1 cellular context compared by ENCODE assay signal in the genomic region with DNA sequence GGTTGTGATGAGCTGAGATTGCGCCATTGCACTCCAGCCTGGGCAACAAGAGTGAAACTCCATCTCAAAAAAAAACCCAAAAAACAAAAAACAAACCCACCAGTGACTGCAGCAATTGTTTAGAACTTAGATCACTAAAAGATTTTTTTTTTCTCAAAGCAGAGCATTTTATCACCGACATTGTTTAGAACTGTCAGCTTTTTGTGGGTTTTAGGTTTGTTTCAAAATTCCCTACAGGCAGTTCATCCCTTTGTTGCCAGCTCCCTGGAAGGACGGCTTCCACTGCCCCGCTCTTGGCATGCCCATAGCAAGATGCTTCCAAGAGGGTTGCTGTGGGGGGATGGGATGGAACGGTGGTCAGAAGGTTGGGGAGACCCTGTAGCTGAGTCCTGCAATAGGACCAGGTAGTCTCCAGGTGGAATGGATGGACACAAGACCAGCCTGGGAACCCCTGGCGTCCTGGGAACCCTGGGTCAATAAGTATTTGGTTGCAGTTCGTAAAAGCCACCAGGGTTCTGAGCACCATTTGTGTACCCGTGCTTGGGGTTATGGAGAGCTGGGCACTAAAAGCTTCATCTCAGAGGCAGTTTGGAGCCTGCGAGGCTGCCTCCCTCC.
TF ChIP-seq lines count a peak whose summit lies in the region.

No MANE protein-coding gene starts in this region.

TF ChIP-seq in H1, 55 proteins besides CTCF, POLR2A, EP300 and RAD21:
- no peak for TF ChIP-seq GABPA (IDR thresholded peaks at IDR 0.05; ENCODE audit: borderline replicate concordance, insufficient read depth, low read length)
- TF ChIP-seq CBX8 (IDR thresholded peaks at IDR 0.05; ENCODE audit: borderline replicate concordance, low read depth, low read length) = no peak
- TF ChIP-seq POU5F1 (IDR thresholded peaks at IDR 0.05; ENCODE audit: low read depth, low read length) = no peak
- TF ChIP-seq HDAC6 (IDR thresholded peaks at IDR 0.05; ENCODE audit: low read depth, low read length) = no peak
- TF ChIP-seq, protein P1, sequence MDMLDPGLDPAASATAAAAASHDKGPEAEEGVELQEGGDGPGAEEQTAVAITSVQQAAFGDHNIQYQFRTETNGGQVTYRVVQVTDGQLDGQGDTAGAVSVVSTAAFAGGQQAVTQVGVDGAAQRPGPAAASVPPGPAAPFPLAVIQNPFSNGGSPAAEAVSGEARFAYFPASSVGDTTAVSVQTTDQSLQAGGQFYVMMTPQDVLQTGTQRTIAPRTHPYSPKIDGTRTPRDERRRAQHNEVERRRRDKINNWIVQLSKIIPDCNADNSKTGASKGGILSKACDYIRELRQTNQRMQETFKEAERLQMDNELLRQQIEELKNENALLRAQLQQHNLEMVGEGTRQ (IDR thresholded peaks at IDR 0.05; ENCODE audit: low read length) = no peak
- no peak for TF ChIP-seq TAF1 (IDR thresholded peaks at IDR 0.05; ENCODE audit: low read depth, low read length)
- TF ChIP-seq SRF (IDR thresholded peaks at IDR 0.05; ENCODE audit: low read depth, low read length) = no peak
- TF ChIP-seq NANOG (IDR thresholded peaks at IDR 0.05; ENCODE audit: insufficient read depth, low read depth, low read length, poor library complexity, severe bottlenecking) = no peak
- TF ChIP-seq RBBP5 (IDR thresholded peaks at IDR 0.05; ENCODE audit: borderline replicate concordance, low read depth, low read length) = no peak
- no peak for TF ChIP-seq KDM4A (IDR thresholded peaks at IDR 0.05; ENCODE audit: low read depth, low read length, severe bottlenecking)
- TF ChIP-seq ASH2L (IDR thresholded peaks at IDR 0.05; ENCODE audit: low read length) = no peak
- no peak for TF ChIP-seq TBP (IDR thresholded peaks at IDR 0.05; ENCODE audit: low read depth, low read length)
